Comparison of ENCODE assay signal across 12 cellular contexts in genomic region chr15:63890617-63891016, GRCh38.
"Had no signal": no experiment of that assay in that cellular context is flagged by ENCODE, and none has a peak within 500 bp of the region (broad histone marks: within the 10 kb centered on the region; RNA-seq: fewer than 3 reads in every experiment).

No MANE protein-coding gene starts in this region.

- H3K36me3 ChIP-seq: colonic mucosa, right atrium auricular region, sigmoid colon, upper lobe of left lung, uterus had no signal

- H3K27me3 ChIP-seq: colonic mucosa, foreskin keratinocyte, hepatocyte, right atrium auricular region, sigmoid colon, upper lobe of left lung, uterus had no signal

- H3K79me2 ChIP-seq: hepatocyte had no signal

- H3K27ac ChIP-seq: colonic mucosa, foreskin keratinocyte, hepatocyte, right atrium auricular region, sigmoid colon, upper lobe of left lung, uterus had no signal

- H3K27ac Mint-ChIP-seq: endodermal cell; stimulated activated naive B cell treated with anti-CD40 and anti-IgM and Interleukin-4, amounts not matched to agents 10 μg/mL and 1 μg/mL and 100 μg/mL, for 72 hours had no signal

- H2AFZ ChIP-seq: hepatocyte had no signal

- H3K4me1 ChIP-seq: colonic mucosa, foreskin keratinocyte, right atrium auricular region, sigmoid colon, uterus had no signal

- H3K4me3 ChIP-seq: colonic mucosa, hepatocyte, right atrium auricular region, sigmoid colon, skin epidermis, upper lobe of left lung, uterus had no signal

- H3K9me3 ChIP-seq: colonic mucosa, right atrium auricular region, sigmoid colon, upper lobe of left lung, uterus had no signal

- H3K4me3 Mint-ChIP-seq: endodermal cell; natural killer cell; neural crest cell; stimulated activated naive B cell treated with anti-CD40 and anti-IgM and Interleukin-4, amounts not matched to agents 10 μg/mL and 1 μg/mL and 100 μg/mL, for 72 hours had no signal

- H3K9me3 Mint-ChIP-seq: endodermal cell, natural killer cell, neural crest cell had no signal

- H3K36me3 Mint-ChIP-seq: natural killer cell; stimulated activated naive B cell treated with anti-CD40 and anti-IgM and Interleukin-4, amounts not matched to agents 10 μg/mL and 1 μg/mL and 100 μg/mL, for 72 hours had no signal

- H3K4me2 ChIP-seq: hepatocyte had no signal
